ENCODE assay signal across 1 cellular context in genomic region chr2:112724611-112725525, GRCh38.
TF ChIP-seq lines count a peak whose summit lies in the region.

No MANE protein-coding gene starts in this region.

TF ChIP-seq in HepG2, 621 proteins besides CTCF, POLR2A, EP300 and RAD21 (continues in another document):
- TF ChIP-seq ZNF230 (CRISPR knock-in tag; IDR thresholded peaks at IDR 0.05) = no peak
- TF ChIP-seq SALL1 (CRISPR knock-in tag; IDR thresholded peaks at IDR 0.05) = peak; percentile 52; the same call in 1 of the 2 replicates
- no peak for TF ChIP-seq ZNF614 (CRISPR knock-in tag; IDR thresholded peaks at IDR 0.05; ENCODE audit: borderline replicate concordance)
- no peak for TF ChIP-seq ZBTB14 (CRISPR knock-in tag; IDR thresholded peaks at IDR 0.05)
- no peak for TF ChIP-seq HMG20A (CRISPR knock-in tag; IDR thresholded peaks at IDR 0.05; ENCODE audit: borderline replicate concordance)
- TF ChIP-seq ZNF740 (CRISPR knock-in tag; IDR thresholded peaks at IDR 0.05) = peak; percentile 99
- no peak for TF ChIP-seq MIXL1 (CRISPR knock-in tag; IDR thresholded peaks at IDR 0.05)
- peak; percentile 36; the same call in 1 of the 3 replicates for TF ChIP-seq MXI1 (IDR thresholded peaks at IDR 0.05; ENCODE audit: borderline replicate concordance, low read depth, low read length)
- TF ChIP-seq, protein P1, sequence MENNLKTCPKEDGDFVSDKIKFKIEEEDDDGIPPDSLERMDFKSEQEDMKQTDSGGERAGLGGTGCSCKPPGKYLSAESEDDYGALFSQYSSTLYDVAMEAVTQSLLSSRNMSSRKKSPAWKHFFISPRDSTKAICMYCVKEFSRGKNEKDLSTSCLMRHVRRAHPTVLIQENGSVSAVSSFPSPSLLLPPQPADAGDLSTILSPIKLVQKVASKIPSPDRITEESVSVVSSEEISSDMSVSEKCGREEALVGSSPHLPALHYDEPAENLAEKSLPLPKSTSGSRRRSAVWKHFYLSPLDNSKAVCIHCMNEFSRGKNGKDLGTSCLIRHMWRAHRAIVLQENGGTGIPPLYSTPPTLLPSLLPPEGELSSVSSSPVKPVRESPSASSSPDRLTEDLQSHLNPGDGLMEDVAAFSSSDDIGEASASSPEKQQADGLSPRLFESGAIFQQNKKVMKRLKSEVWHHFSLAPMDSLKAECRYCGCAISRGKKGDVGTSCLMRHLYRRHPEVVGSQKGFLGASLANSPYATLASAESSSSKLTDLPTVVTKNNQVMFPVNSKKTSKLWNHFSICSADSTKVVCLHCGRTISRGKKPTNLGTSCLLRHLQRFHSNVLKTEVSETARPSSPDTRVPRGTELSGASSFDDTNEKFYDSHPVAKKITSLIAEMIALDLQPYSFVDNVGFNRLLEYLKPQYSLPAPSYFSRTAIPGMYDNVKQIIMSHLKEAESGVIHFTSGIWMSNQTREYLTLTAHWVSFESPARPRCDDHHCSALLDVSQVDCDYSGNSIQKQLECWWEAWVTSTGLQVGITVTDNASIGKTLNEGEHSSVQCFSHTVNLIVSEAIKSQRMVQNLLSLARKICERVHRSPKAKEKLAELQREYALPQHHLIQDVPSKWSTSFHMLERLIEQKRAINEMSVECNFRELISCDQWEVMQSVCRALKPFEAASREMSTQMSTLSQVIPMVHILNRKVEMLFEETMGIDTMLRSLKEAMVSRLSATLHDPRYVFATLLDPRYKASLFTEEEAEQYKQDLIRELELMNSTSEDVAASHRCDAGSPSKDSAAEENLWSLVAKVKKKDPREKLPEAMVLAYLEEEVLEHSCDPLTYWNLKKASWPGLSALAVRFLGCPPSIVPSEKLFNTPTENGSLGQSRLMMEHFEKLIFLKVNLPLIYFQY (CRISPR knock-in tag; IDR thresholded peaks at IDR 0.05; ENCODE audit: borderline replicate concordance) = peak; percentile 40; the same call in 1 of the 2 replicates
- TF ChIP-seq TAF1 (CRISPR knock-in tag; IDR thresholded peaks at IDR 0.05) = no peak
- TF ChIP-seq ZNF687 (CRISPR knock-in tag; IDR thresholded peaks at IDR 0.05) = peak; percentile 69
- TF ChIP-seq ZNF251 (CRISPR knock-in tag; IDR thresholded peaks at IDR 0.05) = no peak
- no peak for TF ChIP-seq SRSF1 (optimal IDR thresholded peaks at IDR 0.05; ENCODE audit: low read depth, low read length)
- no peak; a peak in 1 of 4 replicates for TF ChIP-seq KLF16 (CRISPR knock-in tag; IDR thresholded peaks at IDR 0.05)
- no peak for TF ChIP-seq SMARCE1 (IDR thresholded peaks at IDR 0.05; ENCODE audit: borderline replicate concordance)
- no peak for TF ChIP-seq ISX (CRISPR knock-in tag; conservative IDR thresholded peaks at IDR 0.05)
- no peak for TF ChIP-seq ZNF362 (CRISPR knock-in tag; IDR thresholded peaks at IDR 0.05; ENCODE audit: borderline replicate concordance)
- 0 out of 2 replicates have a peak, but pooled peaks have one; percentile 16 for TF ChIP-seq TARDBP (CRISPR knock-in tag; IDR thresholded peaks at IDR 0.05)
- TF ChIP-seq MIER3 (CRISPR knock-in tag; IDR thresholded peaks at IDR 0.05; ENCODE audit: borderline replicate concordance) = peak; percentile 62; the same call in 1 of the 2 replicates
- TF ChIP-seq YY1 (IDR thresholded peaks at IDR 0.05; ENCODE audit: insufficient read depth, insufficient replicate concordance, low read depth, low read length) = peak; percentile 57
- TF ChIP-seq ARID2 (CRISPR knock-in tag; IDR thresholded peaks at IDR 0.05; ENCODE audit: borderline replicate concordance) = 0 out of 2 replicates have a peak, but pooled peaks have one; percentile 56
- no peak for TF ChIP-seq HNRNPLL (IDR thresholded peaks at IDR 0.05; ENCODE audit: low read depth, low read length, poor library complexity, severe bottlenecking)
- no peak for TF ChIP-seq TCF7 (IDR thresholded peaks at IDR 0.05; ENCODE audit: low read depth)
- TF ChIP-seq NFYC (CRISPR knock-in tag; IDR thresholded peaks at IDR 0.05) = no peak
- TF ChIP-seq ZNF317 (CRISPR knock-in tag; IDR thresholded peaks at IDR 0.05) = 0 out of 2 replicates have a peak, but pooled peaks have one; percentile 11
- no peak for TF ChIP-seq SIX1 (CRISPR knock-in tag; IDR thresholded peaks at IDR 0.05; ENCODE audit: borderline replicate concordance)
- TF ChIP-seq ZNF512 (CRISPR knock-in tag; IDR thresholded peaks at IDR 0.05) = no peak
- TF ChIP-seq, protein P2, sequence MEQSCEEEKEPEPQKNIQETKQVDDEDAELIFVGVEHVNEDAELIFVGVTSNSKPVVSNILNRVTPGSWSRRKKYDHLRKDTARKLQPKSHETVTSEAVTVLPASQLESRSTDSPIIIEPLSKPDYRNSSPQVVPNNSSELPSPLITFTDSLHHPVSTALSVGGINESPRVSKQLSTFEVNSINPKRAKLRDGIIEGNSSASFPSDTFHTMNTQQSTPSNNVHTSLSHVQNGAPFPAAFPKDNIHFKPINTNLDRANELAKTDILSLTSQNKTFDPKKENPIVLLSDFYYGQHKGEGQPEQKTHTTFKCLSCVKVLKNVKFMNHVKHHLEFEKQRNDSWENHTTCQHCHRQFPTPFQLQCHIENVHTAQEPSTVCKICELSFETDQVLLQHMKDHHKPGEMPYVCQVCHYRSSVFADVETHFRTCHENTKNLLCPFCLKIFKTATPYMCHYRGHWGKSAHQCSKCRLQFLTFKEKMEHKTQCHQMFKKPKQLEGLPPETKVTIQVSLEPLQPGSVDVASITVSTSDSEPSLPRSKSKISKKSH (CRISPR knock-in tag; IDR thresholded peaks at IDR 0.05; ENCODE audit: borderline replicate concordance) = no peak
- TF ChIP-seq SMAD1 (CRISPR knock-in tag; IDR thresholded peaks at IDR 0.05; ENCODE audit: borderline replicate concordance, low read depth) = no peak; the same call in 1 of the 2 replicates
- no peak for TF ChIP-seq ATF3 (CRISPR knock-in tag; IDR thresholded peaks at IDR 0.05)
- no peak for TF ChIP-seq MAF1 (CRISPR knock-in tag; IDR thresholded peaks at IDR 0.05; ENCODE audit: borderline replicate concordance)
- TF ChIP-seq HDAC2 (CRISPR knock-in tag; IDR thresholded peaks at IDR 0.05) = peak; percentile 45; the same call in 1 of the 2 replicates
- 0 out of 2 replicates have a peak, but pooled peaks have one; percentile 34 for TF ChIP-seq SETDB1 (CRISPR knock-in tag; IDR thresholded peaks at IDR 0.05; ENCODE audit: borderline replicate concordance)
- 0 out of 2 replicates have a peak, but pooled peaks have one; percentile 55 for TF ChIP-seq ZBTB26 (CRISPR knock-in tag; IDR thresholded peaks at IDR 0.05; ENCODE audit: borderline replicate concordance)
- TF ChIP-seq TBX3 (IDR thresholded peaks at IDR 0.05; ENCODE audit: borderline replicate concordance) = no peak
- peak; percentile 27; the same call in 1 of the 2 replicates for TF ChIP-seq ATF2 (CRISPR knock-in tag; IDR thresholded peaks at IDR 0.05)
- peak; percentile 22; the same call in 1 of the 2 replicates for TF ChIP-seq ZMYM4 (CRISPR knock-in tag; IDR thresholded peaks at IDR 0.05)
- peak; percentile 91; the same call in 1 of the 2 replicates for TF ChIP-seq EED (CRISPR knock-in tag; IDR thresholded peaks at IDR 0.05)
- no peak for TF ChIP-seq ZNF776 (CRISPR knock-in tag; IDR thresholded peaks at IDR 0.05)
- TF ChIP-seq CBFB (CRISPR knock-in tag; IDR thresholded peaks at IDR 0.05) = no peak; the same call in 1 of the 2 replicates
- TF ChIP-seq ZZZ3 (CRISPR knock-in tag; IDR thresholded peaks at IDR 0.05; ENCODE audit: borderline replicate concordance) = 0 out of 2 replicates have a peak, but pooled peaks have one; percentile 59
- no peak for TF ChIP-seq ATF1 (CRISPR knock-in tag; IDR thresholded peaks at IDR 0.05)
- 0 out of 2 replicates have a peak, but pooled peaks have one; percentile 28 for TF ChIP-seq PAX8 (CRISPR knock-in tag; IDR thresholded peaks at IDR 0.05; ENCODE audit: borderline replicate concordance)
- no peak for TF ChIP-seq ZNF510 (CRISPR knock-in tag; IDR thresholded peaks at IDR 0.05; ENCODE audit: low read depth)
- TF ChIP-seq ZSCAN9 (CRISPR knock-in tag; IDR thresholded peaks at IDR 0.05; ENCODE audit: borderline replicate concordance) = 0 out of 2 replicates have a peak, but pooled peaks have one; percentile 40
- peak; percentile 47; the same call in 1 of the 2 replicates for TF ChIP-seq MEIS2 (CRISPR knock-in tag; IDR thresholded peaks at IDR 0.05)
- peak; percentile 54; the same call in 1 of the 2 replicates for TF ChIP-seq ZNF747 (CRISPR knock-in tag; IDR thresholded peaks at IDR 0.05; ENCODE audit: borderline replicate concordance)
- TF ChIP-seq MED8 (CRISPR knock-in tag; IDR thresholded peaks at IDR 0.05; ENCODE audit: insufficient replicate concordance) = no peak
